In genomic region chr3:87287025-87287424, GRCh38 we compare ENCODE assay signal across 14 cellular contexts. TPM values are rescaled to one million over a fixed set of nuclear protein-coding genes. Genes with fewer than 3 reads are reported as not detected.
DNase-seq lines count a peak whose midpoint lies in the region; ATAC-seq and TF ChIP-seq lines count a peak whose summit lies in the region.
"Had no signal": no experiment of that assay in that cellular context is flagged by ENCODE, and none has a peak within 500 bp of the region (broad histone marks: within the 10 kb centered on the region; RNA-seq: fewer than 3 reads in every experiment).

No MANE protein-coding gene starts in this region.

- H3K4me3 ChIP-seq in GM12865 (ENCODE audit: low read depth, low read length) = no peak overlapping the region
- H3K4me3 ChIP-seq: skin epidermis had no signal

- TF ChIP-seq CTCF in GM12865 (IDR thresholded peaks at IDR 0.05; ENCODE audit: insufficient read depth, low read depth, low read length, missing control alignments) = no peak

- ATAC-seq in GM21786 (IDR thresholded peaks at IDR 0.05; ENCODE audit: unreplicated experiment) = peak; percentile 48

- peak; percentile 9 for DNase-seq in GM12865 (ENCODE audit: low read depth)
- DNase-seq in LHCN-M2 (ENCODE audit: low read depth) = peak; percentile 94
- peak; percentile 27 for DNase-seq in hepatic stellate cell (ENCODE audit: low spot score)
- DNase-seq in NCI-H1417 treated with DMSO at 0.1 percent for 48 hours (lab: John Stamatoyannopoulos, UW) = no peak
- no peak for DNase-seq in activated naive CD4-positive, alpha-beta T cell treated with anti-CD3 and anti-CD28 coated beads, Interleukin-2, amount 50 U/mL, for 16 hours
- DNase-seq in dermis blood vessel endothelial cell = no peak
- no peak for DNase-seq in activated gamma-delta T cell treated with Interleukin-2 at 50 U/mL for 16 hours
- DNase-seq: activated CD4-positive, alpha-beta T cell treated with anti-CD3 and anti-CD28 coated beads for 48 hours; NCI-H1436; stimulated activated naive B cell treated with anti-CD40 and anti-IgM and Interleukin-4, amounts not matched to agents 10 μg/mL and 1 μg/mL and 100 μg/mL, for 72 hours had no signal

RNA-seq across cellular contexts. Expression of gene POU1F1, which starts 10.6 kb away (rescaled TPM):
- total RNA-seq in LHCN-M2 (2014; rRNA removed) (not detected in 2 replicates), dermis blood vessel endothelial cell (not detected in 2 replicates)
- polyA plus RNA-seq in LHCN-M2 (2012) = not detected
- total RNA-seq: glomerular endothelial cell, OCI-LY7 had no signal

RNA-seq across cellular contexts. Expression of gene CHMP2B, which starts 59.9 kb away (rescaled TPM):
- total RNA-seq in LHCN-M2 (2014; rRNA removed) = 31.1 and 33.9 TPM in 2 replicates
- polyA plus RNA-seq in LHCN-M2 (2012) = 13.9 TPM
- total RNA-seq in dermis blood vessel endothelial cell = 18.5 and 23.5 TPM in 2 replicates

Comparison
In these comparisons a context has a peak if more than half of its experiments do, and no peak if none do; other contexts are left out.
1. DNase-seq: peak in GM12865 (single experiment), LHCN-M2 (single experiment) and hepatic stellate cell (single experiment); none in NCI-H1417 treated with DMSO at 0.1 percent for 48 hours (single experiment), activated naive CD4-positive, alpha-beta T cell treated with anti-CD3 and anti-CD28 coated beads, Interleukin-2, amount 50 U/mL, for 16 hours (single experiment), dermis blood vessel endothelial cell (single experiment) and activated gamma-delta T cell treated with Interleukin-2 at 50 U/mL for 16 hours (single experiment).